In genomic region chr17:39706383-39706782, GRCh38 we compare ENCODE assay signal across 18 cellular contexts. TPM values are rescaled to one million over a fixed set of nuclear protein-coding genes. Genes with fewer than 3 reads are reported as not detected.
A peak's percentile ranks its signal among the peaks of the same experiment; 100 is the strongest.
DNase-seq lines count a peak whose midpoint lies in the region; ATAC-seq, FAIRE-seq and TF ChIP-seq lines count a peak whose summit lies in the region.
"Had no signal": no experiment of that assay in that cellular context is flagged by ENCODE, and none has a peak within 500 bp of the region (broad histone marks: within the 10 kb centered on the region; RNA-seq: fewer than 3 reads in every experiment).

No MANE protein-coding gene starts in this region.

- no peaks in the 10 kb centered on the region for H3K9me3 ChIP-seq in pancreas
- H3K9me3 ChIP-seq in vagina = no peaks in the 10 kb centered on the region
- H3K9me3 ChIP-seq in mesenchymal stem cell (ENCODE audit: control insufficient read depth, low read length) = no peaks in the 10 kb centered on the region
- H3K9me3 ChIP-seq: esophagus muscularis mucosa had no signal

- H3K27me3 ChIP-seq in foreskin keratinocyte = no peaks in the 10 kb centered on the region
- H3K27me3 ChIP-seq in pancreas = no peaks in the 10 kb centered on the region
- H3K27me3 ChIP-seq in vagina = no peaks in the 10 kb centered on the region
- H3K27me3 ChIP-seq in mesenchymal stem cell (ENCODE audit: control insufficient read depth in 1 of 2, insufficient read depth in 1 of 2, low read length in 2 of 2) = no peaks in the 10 kb centered on the region
- H3K27me3 ChIP-seq: esophagus muscularis mucosa had no signal

- H2BK5ac ChIP-seq in mesenchymal stem cell (ENCODE audit: low read depth, low read length, poor library complexity, severe bottlenecking) = no peak overlapping the region

- H3K4me2 ChIP-seq in mesenchymal stem cell (ENCODE audit: low read length, poor library complexity, severe bottlenecking) = no peak overlapping the region

- DNase-seq in Right ventricle myocardium superior = no peak
- DNase-seq in left cardiac atrium = no peak
- DNase-seq in foreskin keratinocyte = no peak
- DNase-seq in pancreas = no peak
- DNase-seq in vagina (ENCODE audit: extremely low spot score in 2 of 2) = no peak
- DNase-seq in mesenchymal stem cell = no peak
- DNase-seq in NCI-H146 (lab: John Stamatoyannopoulos, UW) = no peak
- DNase-seq: amniotic stem cell, head of caudate nucleus, kidney glomerular epithelial cell, naive B cell, NCI-H2081 treated with DMSO at 0.1 percent for 48 hours, NCI-H524 treated with DMSO at 0.1 percent for 48 hours had no signal

- peaks cover 0 to 31% (median 3%) of the 10 kb centered on the region in 3 donors for H3K36me3 ChIP-seq in pancreas
- peaks cover 0 to 35% of the 10 kb centered on the region in 2 donors for H3K36me3 ChIP-seq in vagina
- H3K36me3 ChIP-seq in mesenchymal stem cell (ENCODE audit: control insufficient read depth in 1 of 2, insufficient read depth in 2 of 2, low read depth in 1 of 2, low read length in 2 of 2) = peaks cover 37 to 77% of the 10 kb centered on the region in 2 experiments

- H3K4ac ChIP-seq in mesenchymal stem cell (ENCODE audit: low read depth in 1 of 2, low read length in 2 of 2) = no peak overlapping the region

- no peak overlapping the region for H4K91ac ChIP-seq in mesenchymal stem cell (ENCODE audit: low read length)

- H2BK120ac ChIP-seq in mesenchymal stem cell (ENCODE audit: low read depth, low read length) = no peak overlapping the region

- no peak overlapping the region for H2BK15ac ChIP-seq in mesenchymal stem cell (ENCODE audit: low read depth, poor library complexity, severe bottlenecking)

- peak; percentile 3 for ATAC-seq in Right ventricle myocardium superior (ENCODE audit: poor library complexity)
- no peak for ATAC-seq in left cardiac atrium
- ATAC-seq in foreskin keratinocyte = peak; percentile 5
- peak; percentile 3 to 6 (median 4) for ATAC-seq in pancreas
- ATAC-seq in HG03159 (IDR thresholded peaks at IDR 0.05; ENCODE audit: unreplicated experiment) = no peak
- ATAC-seq: GM12878 had no signal

- H3K79me1 ChIP-seq in mesenchymal stem cell (replicated peaks; ENCODE audit: low read length, poor library complexity, severe bottlenecking) = peaks cover 62% of the 10 kb centered on the region

- no peak for FAIRE-seq in pancreas (lab: Jason Lieb, UNC)
- FAIRE-seq: GM12878 had no signal

- no peak for TF ChIP-seq CTCF in foreskin keratinocyte (conservative IDR thresholded peaks at IDR 0.05)
- no peak for TF ChIP-seq CTCF in pancreas (IDR thresholded peaks at IDR 0.05)
- no peak for TF ChIP-seq CTCF in vagina (IDR thresholded peaks at IDR 0.05)

- no peak overlapping the region for H3K18ac ChIP-seq in mesenchymal stem cell (ENCODE audit: low read depth in 1 of 2, low read length in 2 of 2)

- H3K9ac ChIP-seq in mesenchymal stem cell (ENCODE audit: low read length) = no peak overlapping the region

- intact Hi-C loops in Right ventricle myocardium superior (cut with DNase I) = no loop called here
- intact Hi-C loops in left cardiac atrium (cut with DNase I) = no loop called here
- intact Hi-C loops in pancreas (cut with DNase I) = no loop called here
- intact Hi-C loops in vagina (cut with DNase I) = no loop called here

- TF ChIP-seq POLR2A in vagina (IDR thresholded peaks at IDR 0.05) = no peak

- H3K23ac ChIP-seq in mesenchymal stem cell (ENCODE audit: low read length in 2 of 2) = no peak overlapping the region

- H3K27ac ChIP-seq in foreskin keratinocyte (no peak overlapping the region), pancreas (peak overlapping the region; percentile 90 to 96 (median 94)), vagina (peak overlapping the region; percentile 57), mesenchymal stem cell (ENCODE audit: low read length, poor library complexity, severe bottlenecking) (no peak overlapping the region)

- H2AK5ac ChIP-seq in mesenchymal stem cell (ENCODE audit: low read length, severe bottlenecking) = no peak overlapping the region

- H3K4me3 ChIP-seq in pancreas (peak overlapping the region in 2 of 4 donors; percentile 14 to 16), vagina (no peak overlapping the region), mesenchymal stem cell (ENCODE audit: insufficient read depth in 1 of 2, low read depth in 1 of 2, low read length in 2 of 2) (no peak overlapping the region)
- H3K4me3 ChIP-seq: esophagus muscularis mucosa, GM12878, GM23338 had no signal

- WGBS in pancreas, 2 donors = 35 to 41% methylated on average over 8 of the region's 8 CpGs
- 92% methylated on average over 8 of the region's 8 CpGs for WGBS in mesenchymal stem cell

- H2BK12ac ChIP-seq in mesenchymal stem cell (ENCODE audit: low read length in 2 of 2) = no peak overlapping the region

- no peak overlapping the region for H2AFZ ChIP-seq in mesenchymal stem cell (ENCODE audit: low read depth, low read length)
- H2AFZ ChIP-seq: GM23338 had no signal

- H4K8ac ChIP-seq in mesenchymal stem cell (ENCODE audit: low read length) = no peak overlapping the region

- H3K4me1 ChIP-seq in foreskin keratinocyte = peaks cover 14% of the 10 kb centered on the region
- H3K4me1 ChIP-seq in pancreas = peaks cover 30 to 53% (median 44%) of the 10 kb centered on the region in 3 donors
- peaks cover 60% of the 10 kb centered on the region for H3K4me1 ChIP-seq in vagina
- peaks cover 30% of the 10 kb centered on the region for H3K4me1 ChIP-seq in mesenchymal stem cell (ENCODE audit: control insufficient read depth, insufficient read depth, low read depth, low read length)

- H3K14ac ChIP-seq in mesenchymal stem cell (ENCODE audit: low read length in 2 of 2) = no peak overlapping the region

RNA-seq across cellular contexts. Expression of gene ERBB2, which starts 6.5 kb away (rescaled TPM):
- total RNA-seq in Right ventricle myocardium superior = 64.2 TPM
- 10 to 100 TPM; 72.7 to 78.5 TPM for total RNA-seq in left cardiac atrium
- total RNA-seq in foreskin keratinocyte = 38.8 and 39.2 TPM in 2 replicates
- polyA plus RNA-seq in foreskin keratinocyte = 20.9 and 22.2 TPM in 2 replicates
- 10 to 100 TPM; 38.7 to 78.9 (median 45.0) TPM for total RNA-seq in pancreas
- 10 to 100 TPM; 37.2 to 44.3 TPM for polyA plus RNA-seq in pancreas
- total RNA-seq in vagina = 52.1 TPM
- 26.2 TPM for polyA plus RNA-seq in mesenchymal stem cell (2013, experiment 1 of 2)
- polyA plus RNA-seq in mesenchymal stem cell (2013, experiment 2 of 2) = 25.3 TPM

RNA-seq across cellular contexts. Expression of gene PGAP3, which starts 18.5 kb away (rescaled TPM):
- total RNA-seq in Right ventricle myocardium superior (10.0 TPM), left cardiac atrium (10 to 100 TPM in 1 of 2 donors, 1 to 10 TPM in 1; 9.7 to 18.1 TPM), foreskin keratinocyte (3.3 and 4.6 TPM in 2 replicates), pancreas (10 to 100 TPM; 19.4 to 33.4 (median 23.1) TPM), vagina (17.7 TPM)
- polyA plus RNA-seq in foreskin keratinocyte (4.3 TPM in 2 replicates), pancreas (10 to 100 TPM; 34.7 to 46.3 TPM)
- polyA plus RNA-seq in mesenchymal stem cell (2013, experiment 1 of 2) = 6.1 TPM
- polyA plus RNA-seq in mesenchymal stem cell (2013, experiment 2 of 2) = 5.9 TPM

RNA-seq across cellular contexts. Expression of gene MIEN1, which starts 23.9 kb away (rescaled TPM):
- total RNA-seq in Right ventricle myocardium superior (50.4 TPM), left cardiac atrium (10 to 100 TPM; 48.7 to 55.3 TPM), foreskin keratinocyte (57.1 and 61.6 TPM in 2 replicates), pancreas (10 to 100 TPM; 17.0 to 26.5 (median 24.3) TPM), vagina (74.2 TPM)
- polyA plus RNA-seq in foreskin keratinocyte (78.4 and 83.5 TPM in 2 replicates), pancreas (10 to 100 TPM; 54.4 to 75.2 TPM)
- 91.2 TPM for polyA plus RNA-seq in mesenchymal stem cell (2013, experiment 1 of 2)
- polyA plus RNA-seq in mesenchymal stem cell (2013, experiment 2 of 2) = 95.9 TPM

RNA-seq across cellular contexts. Expression of gene GRB7, which starts 31.4 kb away (rescaled TPM):
- total RNA-seq in Right ventricle myocardium superior (2.2 TPM), left cardiac atrium (1 to 10 TPM; 1.3 to 2.5 TPM), foreskin keratinocyte (15.6 and 16.2 TPM in 2 replicates), pancreas (10 to 100 TPM; 17.8 to 39.9 (median 26.5) TPM), vagina (23.6 TPM)
- polyA plus RNA-seq in foreskin keratinocyte (14.3 and 14.4 TPM in 2 replicates), pancreas (10 to 100 TPM; 50.4 to 64.4 TPM)
- 0.18 TPM for polyA plus RNA-seq in mesenchymal stem cell (2013, experiment 1 of 2)
- 0.05 TPM for polyA plus RNA-seq in mesenchymal stem cell (2013, experiment 2 of 2)

RNA-seq across cellular contexts. Expression of gene PNMT, which starts 38.1 kb away (rescaled TPM):
- 7.1 TPM for total RNA-seq in Right ventricle myocardium superior
- 10 to 100 TPM in 1 of 2 donors, 1 to 10 TPM in 1; 9.7 to 11.2 TPM for total RNA-seq in left cardiac atrium
- total RNA-seq in foreskin keratinocyte = not detected in 2 replicates
- 0.06 TPM in 2 replicates for polyA plus RNA-seq in foreskin keratinocyte
- total RNA-seq in pancreas = under 1 TPM in 3 of 6 donors, not detected in 3; 0.16 to 0.64 (median 0.23) TPM
- polyA plus RNA-seq in pancreas = 10 to 100 TPM in 1 of 2 donors, 1 to 10 TPM in 1; 3.0 to 11.7 TPM
- 5.6 TPM for total RNA-seq in vagina
- 0.17 TPM for polyA plus RNA-seq in mesenchymal stem cell (2013, experiment 1 of 2)
- 0.21 TPM for polyA plus RNA-seq in mesenchymal stem cell (2013, experiment 2 of 2)
- total RNA-seq: activated T-helper 17 cell treated with anti-CD3 and anti-CD28 coated beads, Interleukin-2, amount 50 U/mL, for 72 hours; GM12878 had no signal
- polyA plus RNA-seq: GM12878 had no signal

Comparison
In these comparisons a context has a peak if more than half of its experiments do, and no peak if none do; other contexts are left out.
1. ATAC-seq: peak in Right ventricle myocardium superior (single experiment), foreskin keratinocyte (single experiment) and pancreas (4 of 4); none in left cardiac atrium (0 of 2) and HG03159 (single experiment).
2. H3K27ac ChIP-seq: peak in pancreas (4 of 4) and vagina (single experiment); none in foreskin keratinocyte (single experiment) and mesenchymal stem cell (single experiment).